1 cellular context compared by ENCODE assay signal in genomic region chr17:18184143-18185007, GRCh38.
TF ChIP-seq lines count a peak whose summit lies in the region.

No MANE protein-coding gene starts in this region.

TF ChIP-seq in SK-N-SH treated with all-trans-retinoic acid at 6 μM for 48 hours, 23 proteins besides CTCF, POLR2A, EP300 and RAD21 (continued from another document):
- TF ChIP-seq, protein P1, sequence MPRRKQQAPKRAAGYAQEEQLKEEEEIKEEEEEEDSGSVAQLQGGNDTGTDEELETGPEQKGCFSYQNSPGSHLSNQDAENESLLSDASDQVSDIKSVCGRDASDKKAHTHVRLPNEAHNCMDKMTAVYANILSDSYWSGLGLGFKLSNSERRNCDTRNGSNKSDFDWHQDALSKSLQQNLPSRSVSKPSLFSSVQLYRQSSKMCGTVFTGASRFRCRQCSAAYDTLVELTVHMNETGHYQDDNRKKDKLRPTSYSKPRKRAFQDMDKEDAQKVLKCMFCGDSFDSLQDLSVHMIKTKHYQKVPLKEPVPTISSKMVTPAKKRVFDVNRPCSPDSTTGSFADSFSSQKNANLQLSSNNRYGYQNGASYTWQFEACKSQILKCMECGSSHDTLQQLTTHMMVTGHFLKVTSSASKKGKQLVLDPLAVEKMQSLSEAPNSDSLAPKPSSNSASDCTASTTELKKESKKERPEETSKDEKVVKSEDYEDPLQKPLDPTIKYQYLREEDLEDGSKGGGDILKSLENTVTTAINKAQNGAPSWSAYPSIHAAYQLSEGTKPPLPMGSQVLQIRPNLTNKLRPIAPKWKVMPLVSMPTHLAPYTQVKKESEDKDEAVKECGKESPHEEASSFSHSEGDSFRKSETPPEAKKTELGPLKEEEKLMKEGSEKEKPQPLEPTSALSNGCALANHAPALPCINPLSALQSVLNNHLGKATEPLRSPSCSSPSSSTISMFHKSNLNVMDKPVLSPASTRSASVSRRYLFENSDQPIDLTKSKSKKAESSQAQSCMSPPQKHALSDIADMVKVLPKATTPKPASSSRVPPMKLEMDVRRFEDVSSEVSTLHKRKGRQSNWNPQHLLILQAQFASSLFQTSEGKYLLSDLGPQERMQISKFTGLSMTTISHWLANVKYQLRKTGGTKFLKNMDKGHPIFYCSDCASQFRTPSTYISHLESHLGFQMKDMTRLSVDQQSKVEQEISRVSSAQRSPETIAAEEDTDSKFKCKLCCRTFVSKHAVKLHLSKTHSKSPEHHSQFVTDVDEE (CRISPR knock-in tag; IDR thresholded peaks at IDR 0.05), result no peak
- TF ChIP-seq PPARA (CRISPR knock-in tag; IDR thresholded peaks at IDR 0.05; ENCODE audit: borderline replicate concordance) (no peak), TOX (CRISPR knock-in tag; IDR thresholded peaks at IDR 0.05; ENCODE audit: borderline replicate concordance) (no peak), TCF4 (CRISPR knock-in tag; IDR thresholded peaks at IDR 0.05; ENCODE audit: borderline replicate concordance) (no peak), ZNF70 (CRISPR knock-in tag; IDR thresholded peaks at IDR 0.05) (no peak), ZFP30 (CRISPR knock-in tag; IDR thresholded peaks at IDR 0.05) (no peak), ZNF565 (CRISPR knock-in tag; conservative IDR thresholded peaks at IDR 0.05; ENCODE audit: low read depth) (no peak), ZC3H10 (CRISPR knock-in tag; IDR thresholded peaks at IDR 0.05) (no peak), GLIS3 (CRISPR knock-in tag; IDR thresholded peaks at IDR 0.05) (no peak)
- TF ChIP-seq, protein P2, sequence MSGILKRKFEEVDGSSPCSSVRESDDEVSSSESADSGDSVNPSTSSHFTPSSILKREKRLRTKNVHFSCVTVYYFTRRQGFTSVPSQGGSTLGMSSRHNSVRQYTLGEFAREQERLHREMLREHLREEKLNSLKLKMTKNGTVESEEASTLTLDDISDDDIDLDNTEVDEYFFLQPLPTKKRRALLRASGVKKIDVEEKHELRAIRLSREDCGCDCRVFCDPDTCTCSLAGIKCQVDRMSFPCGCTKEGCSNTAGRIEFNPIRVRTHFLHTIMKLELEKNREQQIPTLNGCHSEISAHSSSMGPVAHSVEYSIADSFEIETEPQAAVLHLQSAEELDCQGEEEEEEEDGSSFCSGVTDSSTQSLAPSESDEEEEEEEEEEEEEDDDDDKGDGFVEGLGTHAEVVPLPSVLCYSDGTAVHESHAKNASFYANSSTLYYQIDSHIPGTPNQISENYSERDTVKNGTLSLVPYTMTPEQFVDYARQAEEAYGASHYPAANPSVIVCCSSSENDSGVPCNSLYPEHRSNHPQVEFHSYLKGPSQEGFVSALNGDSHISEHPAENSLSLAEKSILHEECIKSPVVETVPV (CRISPR knock-in tag; IDR thresholded peaks at IDR 0.05), result no peak
